14 cellular contexts compared by ENCODE assay signal in the genomic region with DNA sequence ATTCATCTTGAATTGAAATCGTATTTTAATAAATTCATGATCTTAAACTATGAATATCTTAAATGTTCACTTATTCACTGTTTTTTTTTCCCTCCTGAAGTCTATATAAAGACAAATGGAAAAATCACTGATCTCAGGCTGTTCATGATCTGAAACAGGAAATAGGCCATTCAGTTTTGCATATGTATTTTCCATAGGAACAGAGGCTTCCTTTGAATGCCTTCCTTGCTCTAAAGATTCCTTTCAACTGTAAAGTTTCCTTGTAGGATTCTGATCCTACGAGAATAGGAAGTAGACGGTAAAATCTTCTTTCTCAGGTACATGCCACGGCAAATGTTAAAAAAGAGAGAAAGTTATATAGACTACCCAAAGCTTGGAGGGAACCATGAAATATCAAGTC.
A peak's percentile ranks its signal among the peaks of the same experiment; 100 is the strongest.
DNase-seq lines count a peak whose midpoint lies in the region; TF ChIP-seq lines count a peak whose summit lies in the region.
"Had no signal": no experiment of that assay in that cellular context is flagged by ENCODE, and none has a peak within 500 bp of the region (broad histone marks: within the 10 kb centered on the region; RNA-seq: fewer than 3 reads in every experiment).

No MANE protein-coding gene starts in this region.

- H2BK5ac ChIP-seq in mesendoderm (ENCODE audit: low read length), result no peak overlapping the region

- peaks cover 30% of the 10 kb centered on the region for H3K4me1 ChIP-seq in HUES64 (ENCODE audit: insufficient read depth, low read length)
- no peaks in the 10 kb centered on the region for H3K4me1 ChIP-seq in mesendoderm (ENCODE audit: control insufficient read depth, low read depth, low read length)
- H3K4me1 ChIP-seq in sigmoid colon, result no peaks in the 10 kb centered on the region
- no peaks in the 10 kb centered on the region for H3K4me1 ChIP-seq in colonic mucosa

- H4K5ac ChIP-seq in mesendoderm (ENCODE audit: low read length), result no peak overlapping the region

- H3K9me3 ChIP-seq in HUES64 (ENCODE audit: insufficient read depth, low read depth, low read length) (no peaks in the 10 kb centered on the region), sigmoid colon (no peaks in the 10 kb centered on the region), colonic mucosa (no peaks in the 10 kb centered on the region)
- H3K9me3 ChIP-seq: HAP-1 had no signal

- H3K79me2 ChIP-seq in mesendoderm (ENCODE audit: control insufficient read depth, insufficient read depth, low read length), result no peaks in the 10 kb centered on the region

- no peak overlapping the region for H2BK120ac ChIP-seq in mesendoderm (ENCODE audit: low read depth, low read length)

- peak; percentile 29 for DNase-seq in COLO829 (ENCODE audit: low spot score)
- DNase-seq in foreskin melanocyte, result peak; percentile 32
- DNase-seq in mesendoderm, result peak; percentile 26
- DNase-seq in sigmoid colon, result no peak
- no peak for DNase-seq in RWPE1 (ENCODE audit: low spot score)
- no peak for DNase-seq in colonic mucosa
- DNase-seq: 8988T; C1 segment of cervical spinal cord; CD4-positive, alpha-beta T cell; DMS79; GOT3 had no signal

- H3K4me3 ChIP-seq in HUES64 (ENCODE audit: low read length), result no peak overlapping the region
- H3K4me3 ChIP-seq in mesendoderm (ENCODE audit: low read length), result no peak overlapping the region
- H3K4me3 ChIP-seq in sigmoid colon, result no peak overlapping the region
- no peak overlapping the region for H3K4me3 ChIP-seq in colonic mucosa
- H3K4me3 ChIP-seq: GM12878, HAP-1 had no signal

- H2BK15ac ChIP-seq in mesendoderm (replicated peaks; ENCODE audit: low read depth), result no peak overlapping the region

- H3K18ac ChIP-seq in mesendoderm (ENCODE audit: low read length), result no peak overlapping the region

- H3K4ac ChIP-seq in mesendoderm (ENCODE audit: low read depth, low read length), result no peak overlapping the region

- H3K27me3 ChIP-seq in HUES64 (ENCODE audit: insufficient read depth, low read length) (no peaks in the 10 kb centered on the region), mesendoderm (ENCODE audit: insufficient read depth, low read length, poor library complexity) (no peaks in the 10 kb centered on the region), sigmoid colon (no peaks in the 10 kb centered on the region), colonic mucosa (no peaks in the 10 kb centered on the region)

- POLR2A ChIA-PET in RWPE1 (lab: Yijun Ruan, JAX; ENCODE audit: low non-redundant PET), result no interaction called here

- 60% methylated on average over 1 of the region's 4 CpGs for WGBS in HUES64
- WGBS in mesendoderm (ENCODE audit: extremely low coverage, insufficient coverage, low lambda C conversion rate), result no CpG with 5 or more reads among the region's 4 CpGs
- WGBS in sigmoid colon, 2 donors, result 80 to 92% methylated on average over 4 of the region's 4 CpGs

- intact Hi-C loops in sigmoid colon (cut with DNase I), result no loop called here
- intact Hi-C loops in colonic mucosa (cut with DNase I), result no loop called here

- no peak overlapping the region for H3K23ac ChIP-seq in mesendoderm (ENCODE audit: low read length)

- no peak overlapping the region for H3K56ac ChIP-seq in mesendoderm (ENCODE audit: low read length)

- no peak overlapping the region for H3K4me2 ChIP-seq in mesendoderm (ENCODE audit: low read length)

- CTCF ChIA-PET in RWPE1 (lab: Yijun Ruan, JAX), result interaction anchor here (0.6 kb wide), 1 partner anchor 1887 kb away, joined by 4 read pairs; no protein-coding TSS in a partner anchor

- no peak for TF ChIP-seq EP300 in sigmoid colon (IDR thresholded peaks at IDR 0.05)

- no peaks in the 10 kb centered on the region for H3K79me1 ChIP-seq in mesendoderm (ENCODE audit: low read length)

- H4K8ac ChIP-seq in mesendoderm (ENCODE audit: low read depth, low read length), result no peak overlapping the region

- H3K36me3 ChIP-seq in HUES64 (ENCODE audit: insufficient read depth, low read length), result no peaks in the 10 kb centered on the region
- no peaks in the 10 kb centered on the region for H3K36me3 ChIP-seq in mesendoderm (ENCODE audit: control insufficient read depth, insufficient read depth, low read length)
- no peaks in the 10 kb centered on the region for H3K36me3 ChIP-seq in sigmoid colon
- H3K36me3 ChIP-seq in colonic mucosa, result no peaks in the 10 kb centered on the region
- H3K36me3 ChIP-seq: HAP-1 had no signal

- no peak for TF ChIP-seq POLR2A in sigmoid colon (IDR thresholded peaks at IDR 0.05)

- no peak overlapping the region for H2AK5ac ChIP-seq in mesendoderm (ENCODE audit: low read length)

- H3K9ac ChIP-seq in HUES64 (ENCODE audit: low read depth, low read length) (peak overlapping the region; percentile 4; the same call in 1 of the 2 replicates), mesendoderm (ENCODE audit: low read length) (no peak overlapping the region), colonic mucosa (ENCODE audit: low read depth in 2 of 2, low read length in 2 of 2) (no peak overlapping the region)

- TF ChIP-seq CTCF in sigmoid colon (IDR thresholded peaks at IDR 0.05) (no peak), RWPE1 (conservative IDR thresholded peaks at IDR 0.05; ENCODE audit: low read depth) (no peak), colonic mucosa (IDR thresholded peaks at IDR 0.05) (no peak)

- H3K27ac ChIP-seq in HUES64 (ENCODE audit: low read depth, low read length) (peak overlapping the region; percentile 65), mesendoderm (ENCODE audit: low read depth, low read length) (no peak overlapping the region), sigmoid colon (no peak overlapping the region), RWPE1 (no peak overlapping the region), colonic mucosa (no peak overlapping the region)

Comparison
In these comparisons a context has a peak if more than half of its experiments do, and no peak if none do; other contexts are left out.
1. DNase-seq: peak in COLO829 (single experiment), foreskin melanocyte (single experiment) and mesendoderm (single experiment); none in sigmoid colon (single experiment), RWPE1 (single experiment) and colonic mucosa (single experiment).